8 cellular contexts compared by ENCODE assay signal in genomic region chr6:166955121-166955864, GRCh38. TPM values are rescaled to one million over a fixed set of nuclear protein-coding genes. Genes with fewer than 3 reads are reported as not detected.
A peak's percentile ranks its signal among the peaks of the same experiment; 100 is the strongest.
DNase-seq lines count a peak whose midpoint lies in the region; ATAC-seq and TF ChIP-seq lines count a peak whose summit lies in the region.

No MANE protein-coding gene starts in this region.

- H2BK5ac ChIP-seq in trophoblast cell (ENCODE audit: low read depth, low read length, poor library complexity), result no peak overlapping the region

- peaks cover 4% of the 10 kb centered on the region for H3K79me1 ChIP-seq in trophoblast cell (ENCODE audit: low read length)

- H3K36me3 Mint-ChIP-seq in Caco-2 (ENCODE audit: insufficient read depth, unreplicated experiment), result peaks cover 22% of the 10 kb centered on the region
- H3K36me3 Mint-ChIP-seq in activated T-helper 1 cell treated with anti-CD3 and anti-CD28 coated beads, Interleukin-12 subunit alpha, Interleukin-12 subunit beta, Interleukin-2, Interleukin-4 antibody, amounts not matched to agents 30 ng/mL and 10 ng/mL and 1 ng/mL, durations not matched to agents 14 hours and 24 hours and 36 hours (ENCODE audit: low read depth), result peaks cover 22% of the 10 kb centered on the region

- H2AK5ac ChIP-seq in trophoblast cell (ENCODE audit: low read length), result no peak overlapping the region

- H3K9ac ChIP-seq in MM.1S (ENCODE audit: low read length) (peak overlapping the region; percentile 42; the same call in 1 of the 2 replicates), trophoblast cell (ENCODE audit: low read length) (no peak overlapping the region)

- no peak overlapping the region for H3K14ac ChIP-seq in trophoblast cell (ENCODE audit: low read length)

- H3K4me1 ChIP-seq in Caco-2 (peaks cover 22% of the 10 kb centered on the region), MM.1S (ENCODE audit: low read length) (peaks cover 13% of the 10 kb centered on the region), trophoblast cell (ENCODE audit: control insufficient read depth in 1 of 2, insufficient read depth in 2 of 2, low read length in 2 of 2) (peaks cover 9 to 13% of the 10 kb centered on the region in 2 experiments)

- peaks cover 28% of the 10 kb centered on the region for H3K4me1 Mint-ChIP-seq in Caco-2 (ENCODE audit: low read depth, unreplicated experiment)
- H3K4me1 Mint-ChIP-seq in activated T-helper 1 cell treated with anti-CD3 and anti-CD28 coated beads, Interleukin-12 subunit alpha, Interleukin-12 subunit beta, Interleukin-2, Interleukin-4 antibody, amounts not matched to agents 30 ng/mL and 10 ng/mL and 1 ng/mL, durations not matched to agents 14 hours and 24 hours and 36 hours (ENCODE audit: low read depth), result peaks cover 81% of the 10 kb centered on the region

- DNase-seq in Caco-2 (peak in 1 of 2 experiments; percentile 23), MM.1S (no peak), Right ventricle myocardium superior (peak; percentile 76), trophoblast cell (peak in 1 of 2 donors; percentile 30), amygdala (lab: John Stamatoyannopoulos, UW) (no peak)
- DNase-seq in activated T-helper 1 cell treated with anti-CD3 and anti-CD28 coated beads, Interleukin-12 subunit alpha, Interleukin-12 subunit beta, Interleukin-2, Interleukin-4 antibody, amounts not matched to agents 30 ng/mL and 10 ng/mL and 1 ng/mL, durations not matched to agents 14 hours and 24 hours and 36 hours (ENCODE audit: low spot score), result no peak

- H3K4me2 ChIP-seq in MM.1S (ENCODE audit: low read depth, low read length) (peak overlapping the region; percentile 64), trophoblast cell (ENCODE audit: low read length) (peak overlapping the region; percentile 88)

- POLR2A ChIA-PET in Caco-2 (lab: Charles Lee), result no interaction called here

- H4K91ac ChIP-seq in trophoblast cell (ENCODE audit: low read depth, low read length), result no peak overlapping the region

- no peak overlapping the region for H4K8ac ChIP-seq in trophoblast cell (ENCODE audit: low read depth, low read length)

- no peak overlapping the region for H3K18ac ChIP-seq in trophoblast cell (ENCODE audit: low read length)

- H3K9me3 ChIP-seq in Caco-2 (no peaks in the 10 kb centered on the region), MM.1S (replicated peaks; ENCODE audit: insufficient read depth, low read length) (no peaks in the 10 kb centered on the region), trophoblast cell (ENCODE audit: insufficient read depth, low read depth, low read length) (peaks cover 7% of the 10 kb centered on the region)

- intact Hi-C loops in Caco-2 (cut with micrococcal nuclease; ENCODE audit: unreplicated experiment), result loop anchor here (5.0 kb wide), 1 partner anchor 93 kb away; no protein-coding TSS in a partner anchor
- intact Hi-C loops in activated T-helper 1 cell treated with anti-CD3 and anti-CD28 coated beads, Interleukin-12 subunit alpha, Interleukin-12 subunit beta, Interleukin-2, Interleukin-4 antibody, amounts not matched to agents 30 ng/mL and 10 ng/mL and 1 ng/mL, durations not matched to agents 14 hours and 24 hours and 36 hours (cut with micrococcal nuclease), result loop anchor here (5.0 kb wide), 1 partner anchor 573 kb away; the partner anchor contains the start of gene MPC1
- intact Hi-C loops in Right ventricle myocardium superior (cut with DNase I), result no loop called here

- no peaks in the 10 kb centered on the region for H3K9me3 Mint-ChIP-seq in Caco-2 (ENCODE audit: unreplicated experiment)
- no peaks in the 10 kb centered on the region for H3K9me3 Mint-ChIP-seq in activated T-helper 1 cell treated with anti-CD3 and anti-CD28 coated beads, Interleukin-12 subunit alpha, Interleukin-12 subunit beta, Interleukin-2, Interleukin-4 antibody, amounts not matched to agents 30 ng/mL and 10 ng/mL and 1 ng/mL, durations not matched to agents 14 hours and 24 hours and 36 hours

- H2AFZ ChIP-seq in MM.1S (ENCODE audit: low read length), result peak overlapping the region; percentile 51; the same call in 1 of the 2 replicates
- no peak overlapping the region for H2AFZ ChIP-seq in trophoblast cell (ENCODE audit: insufficient read depth, low read length, poor library complexity)

- no peak overlapping the region for H4K12ac ChIP-seq in trophoblast cell (ENCODE audit: low read depth, low read length)

- no peak overlapping the region for H3K23ac ChIP-seq in trophoblast cell (ENCODE audit: low read length)

- no peak overlapping the region for H2BK120ac ChIP-seq in trophoblast cell (ENCODE audit: insufficient read depth, low read length, poor library complexity)

- H4K20me1 ChIP-seq in MM.1S (ENCODE audit: insufficient read depth, low read length), result no peaks in the 10 kb centered on the region

- H3F3A ChIP-seq in MM.1S (ENCODE audit: insufficient read depth, low read length), result peaks cover 14% of the 10 kb centered on the region

- H3K79me2 ChIP-seq in MM.1S (ENCODE audit: low read length) (no peaks in the 10 kb centered on the region), trophoblast cell (ENCODE audit: control insufficient read depth, insufficient read depth, low read length, poor library complexity) (peaks cover 4% of the 10 kb centered on the region)

- H3K4me3 Mint-ChIP-seq in Caco-2 (ENCODE audit: unreplicated experiment), result peak overlapping the region; percentile 73
- H3K4me3 Mint-ChIP-seq in activated T-helper 1 cell treated with anti-CD3 and anti-CD28 coated beads, Interleukin-12 subunit alpha, Interleukin-12 subunit beta, Interleukin-2, Interleukin-4 antibody, amounts not matched to agents 30 ng/mL and 10 ng/mL and 1 ng/mL, durations not matched to agents 14 hours and 24 hours and 36 hours, result peak overlapping the region; percentile 92

- no TSS peak for BruUV-seq in Caco-2 (replicated peaks; lab: Mats Ljungman, UMichigan)

- no peak for ATAC-seq in Right ventricle myocardium superior (ENCODE audit: poor library complexity)
- ATAC-seq in HG03025 (IDR thresholded peaks at IDR 0.05; ENCODE audit: low FRiP score, unreplicated experiment), result no peak
- no peak for ATAC-seq in HG02981 (IDR thresholded peaks at IDR 0.05; ENCODE audit: unreplicated experiment)

- no CpG with 5 or more reads among the region's 52 CpGs for WGBS in trophoblast cell (ENCODE audit: extremely low coverage, insufficient coverage, insufficient read length)

- H3K4ac ChIP-seq in trophoblast cell (ENCODE audit: low read depth, low read length), result no peak overlapping the region

- H3K4me3 ChIP-seq in Caco-2 (ENCODE audit: low read depth, low read length) (peak overlapping the region; percentile 93), MM.1S (ENCODE audit: low read length) (peak overlapping the region; percentile 71), trophoblast cell (ENCODE audit: low read depth, low read length) (peak overlapping the region; percentile 82)

- H3K27ac Mint-ChIP-seq in Caco-2 (ENCODE audit: unreplicated experiment), result peak overlapping the region; percentile 53
- H3K27ac Mint-ChIP-seq in activated T-helper 1 cell treated with anti-CD3 and anti-CD28 coated beads, Interleukin-12 subunit alpha, Interleukin-12 subunit beta, Interleukin-2, Interleukin-4 antibody, amounts not matched to agents 30 ng/mL and 10 ng/mL and 1 ng/mL, durations not matched to agents 14 hours and 24 hours and 36 hours, result peak overlapping the region; percentile 91

- H3K36me3 ChIP-seq in Caco-2 (ENCODE audit: control insufficient read depth, insufficient read depth, low read length), result no peaks in the 10 kb centered on the region
- no peaks in the 10 kb centered on the region for H3K36me3 ChIP-seq in MM.1S (replicated peaks; ENCODE audit: insufficient read depth, low read length)
- peaks cover 2 to 3% of the 10 kb centered on the region in 2 experiments for H3K36me3 ChIP-seq in trophoblast cell (ENCODE audit: control insufficient read depth in 1 of 2, insufficient read depth in 2 of 2, low read length in 2 of 2)

- no peaks in the 10 kb centered on the region for H3K27me3 ChIP-seq in Caco-2 (replicated peaks; ENCODE audit: control insufficient read depth, insufficient read depth, low read length)
- H3K27me3 ChIP-seq in MM.1S (replicated peaks; ENCODE audit: insufficient read depth, low read length), result no peaks in the 10 kb centered on the region
- H3K27me3 ChIP-seq in trophoblast cell (ENCODE audit: insufficient read depth, low read length), result no peaks in the 10 kb centered on the region

- H3K27me3 Mint-ChIP-seq in Caco-2 (ENCODE audit: insufficient read depth, unreplicated experiment), result no peaks in the 10 kb centered on the region
- H3K27me3 Mint-ChIP-seq in activated T-helper 1 cell treated with anti-CD3 and anti-CD28 coated beads, Interleukin-12 subunit alpha, Interleukin-12 subunit beta, Interleukin-2, Interleukin-4 antibody, amounts not matched to agents 30 ng/mL and 10 ng/mL and 1 ng/mL, durations not matched to agents 14 hours and 24 hours and 36 hours (ENCODE audit: insufficient read depth), result no peaks in the 10 kb centered on the region

- H2BK12ac ChIP-seq in trophoblast cell (ENCODE audit: low read length), result no peak overlapping the region

- CTCF ChIA-PET in Caco-2 (lab: Charles Lee), result no interaction called here

- no peaks in the 10 kb centered on the region for H3K9me2 ChIP-seq in MM.1S (replicated peaks; ENCODE audit: insufficient read depth, low read length)

- H3K27ac ChIP-seq in MM.1S (ENCODE audit: low read length) (no peak overlapping the region), trophoblast cell (ENCODE audit: low read depth, low read length) (no peak overlapping the region)

- no peak for TF ChIP-seq CTCF in Caco-2 (IDR thresholded peaks at IDR 0.05; ENCODE audit: insufficient read depth in 1 of 2, low read depth in 1 of 2, low read length in 1 of 2, severe bottlenecking in 1 of 2, unreplicated experiment in 1 of 2)
- TF ChIP-seq CTCF in MM.1S (IDR thresholded peaks at IDR 0.05; ENCODE audit: low read length), result no peak

RNA-seq across cellular contexts. Expression of gene RNASET2, which starts 1.1 kb away (rescaled TPM):
- total RNA-seq in Caco-2 (2022), result 45.5 and 59.1 TPM in 2 replicates
- total RNA-seq in activated T-helper 1 cell treated with anti-CD3 and anti-CD28 coated beads, Interleukin-12 subunit alpha, Interleukin-12 subunit beta, Interleukin-2, Interleukin-4 antibody, amounts not matched to agents 30 ng/mL and 10 ng/mL and 1 ng/mL, durations not matched to agents 14 hours and 24 hours and 36 hours, result 99.5 TPM in 2 replicates
- 12.3 TPM for total RNA-seq in Right ventricle myocardium superior
- 10.8 and 11.8 TPM in 2 replicates for polyA plus RNA-seq in trophoblast cell (2013)

RNA-seq across cellular contexts. Expression of gene CEP43, which starts 43.9 kb away (rescaled TPM):
- total RNA-seq in Caco-2 (2022), result 36.3 and 37.0 TPM in 2 replicates
- total RNA-seq in activated T-helper 1 cell treated with anti-CD3 and anti-CD28 coated beads, Interleukin-12 subunit alpha, Interleukin-12 subunit beta, Interleukin-2, Interleukin-4 antibody, amounts not matched to agents 30 ng/mL and 10 ng/mL and 1 ng/mL, durations not matched to agents 14 hours and 24 hours and 36 hours, result 18.8 and 21.4 TPM in 2 replicates
- 13.2 TPM for total RNA-seq in Right ventricle myocardium superior
- 12.1 and 12.8 TPM in 2 replicates for polyA plus RNA-seq in trophoblast cell (2013)
